ENCODE assay signal across 8 cellular contexts in genomic region chr3:128794788-128795649, GRCh38.
DNase-seq lines count a peak whose midpoint lies in the region; ATAC-seq lines count a peak whose summit lies in the region.

No MANE protein-coding gene starts in this region.

- H3K27ac Mint-ChIP-seq in CD4-positive, CD25-positive, alpha-beta regulatory T cell, result peak overlapping the region; percentile 79 to 89 (median 84)

- no peaks in the 10 kb centered on the region for H3K9me3 Mint-ChIP-seq in CD4-positive, CD25-positive, alpha-beta regulatory T cell

- peaks cover 38% of the 10 kb centered on the region for H3K36me3 ChIP-seq in CD4-positive, CD25-positive, alpha-beta regulatory T cell (ENCODE audit: control insufficient read depth, insufficient read depth, low read length)
- H3K36me3 ChIP-seq in subcutaneous abdominal adipose tissue (ENCODE audit: control insufficient read depth in 5 of 5, insufficient read depth in 5 of 5, low read length in 5 of 5), result peaks cover 28 to 42% (median 38%) of the 10 kb centered on the region in 5 donors

- H3K4me1 ChIP-seq in CD4-positive, CD25-positive, alpha-beta regulatory T cell (ENCODE audit: control insufficient read depth, insufficient read depth, low read length, poor library complexity, severe bottlenecking), result peaks cover 39% of the 10 kb centered on the region
- peaks cover 0 to 19% (median 8%) of the 10 kb centered on the region in 5 donors for H3K4me1 ChIP-seq in subcutaneous abdominal adipose tissue (ENCODE audit: control insufficient read depth in 5 of 5, insufficient read depth in 5 of 5, low read length in 5 of 5)

- peak overlapping the region; percentile 45 for H3K27ac ChIP-seq in CD4-positive, CD25-positive, alpha-beta regulatory T cell (ENCODE audit: insufficient read depth, low read length, poor library complexity, severe bottlenecking)
- peak overlapping the region; percentile 38 for H3K27ac ChIP-seq in subcutaneous abdominal adipose tissue (ENCODE audit: low read depth, low read length)

- no peaks in the 10 kb centered on the region for H3K27me3 ChIP-seq in CD4-positive, CD25-positive, alpha-beta regulatory T cell (ENCODE audit: control insufficient read depth, insufficient read depth, low read length)
- no peaks in the 10 kb centered on the region for H3K27me3 ChIP-seq in subcutaneous abdominal adipose tissue (ENCODE audit: control insufficient read depth in 5 of 5, insufficient read depth in 4 of 5, low read length in 5 of 5)

- no peak overlapping the region for H3K4me3 ChIP-seq in CD4-positive, CD25-positive, alpha-beta regulatory T cell (ENCODE audit: low read depth, low read length)
- H3K4me3 ChIP-seq in subcutaneous abdominal adipose tissue (ENCODE audit: low read depth in 1 of 5, low read length in 5 of 5), result no peak overlapping the region

- H3K9me3 ChIP-seq in CD4-positive, CD25-positive, alpha-beta regulatory T cell (ENCODE audit: control insufficient read depth in 2 of 2, low read length in 2 of 2), result no peaks in the 10 kb centered on the region
- H3K9me3 ChIP-seq in subcutaneous abdominal adipose tissue (ENCODE audit: control insufficient read depth in 5 of 5, low read length in 5 of 5), result no peaks in the 10 kb centered on the region

- no peaks in the 10 kb centered on the region for H3K27me3 Mint-ChIP-seq in CD4-positive, CD25-positive, alpha-beta regulatory T cell

- peak overlapping the region in 3 of 4 donors; percentile 11 to 54 (median 23) for H3K4me3 Mint-ChIP-seq in CD4-positive, CD25-positive, alpha-beta regulatory T cell

- peaks cover 31% of the 10 kb centered on the region for H3K36me3 Mint-ChIP-seq in CD4-positive, CD25-positive, alpha-beta regulatory T cell

- ATAC-seq in CD4-positive, CD25-positive, alpha-beta regulatory T cell (ENCODE audit: low read depth in 2 of 2), result peak; percentile 95
- ATAC-seq in HG03520 (IDR thresholded peaks at IDR 0.05; ENCODE audit: unreplicated experiment), result peak; percentile 62

- no peak overlapping the region for H3K9ac ChIP-seq in subcutaneous abdominal adipose tissue (ENCODE audit: low read length in 5 of 5)

- peaks cover 19 to 73% (median 39%) of the 10 kb centered on the region in 4 donors for H3K4me1 Mint-ChIP-seq in CD4-positive, CD25-positive, alpha-beta regulatory T cell

- peak; percentile 47 to 83 (median 80) for DNase-seq in CD4-positive, CD25-positive, alpha-beta regulatory T cell
- peak; percentile 48 for DNase-seq in GM19238 (ENCODE audit: insufficient read length, low spot score)
- DNase-seq in NCI-H82 treated with DMSO at 0.1 percent for 48 hours (lab: John Stamatoyannopoulos, UW; ENCODE audit: unreplicated experiment), result peak; percentile 75
- peak; percentile 28 to 44 for DNase-seq in activated CD8-positive, alpha-beta memory T cell treated with anti-CD3 and anti-CD28 coated beads for 4 hours (ENCODE audit: low read depth in 2 of 2)
- DNase-seq in epidermal melanocyte (ENCODE audit: insufficient read length, low spot score), result peak; percentile 65
- peak; percentile 72 for DNase-seq in myocyte (ENCODE audit: low read depth)
